In the genomic region with DNA sequence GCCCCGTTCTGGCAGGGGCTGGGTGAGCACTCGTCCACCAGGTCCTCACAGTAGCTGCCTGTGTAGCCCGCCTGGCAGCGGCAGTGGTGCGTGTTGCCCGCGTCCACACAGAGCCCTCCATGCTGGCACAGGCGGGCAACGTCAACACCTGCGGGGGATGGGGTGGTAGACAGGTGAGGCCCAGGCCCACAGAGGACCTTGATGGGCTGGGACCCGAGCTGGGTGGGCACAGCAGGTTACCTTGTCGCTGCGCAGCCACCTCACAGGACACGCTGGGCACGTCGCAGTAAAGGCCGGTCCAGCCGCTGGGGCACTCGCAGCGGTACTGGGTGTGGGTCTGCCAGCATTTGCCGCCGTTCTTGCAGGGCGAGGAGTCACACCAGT, we compare ENCODE assay signal across 25 cellular contexts.
"Had no signal": no experiment of that assay in that cellular context is flagged by ENCODE, and none has a peak within 500 bp of the region (broad histone marks: within the 10 kb centered on the region; RNA-seq: fewer than 3 reads in every experiment).

No MANE protein-coding gene starts in this region.

- H3K9me3 Mint-ChIP-seq: dendritic cell treated with granulocyte-macrophage colony-stimulating factor and Interleukin-4, amounts not matched to agents 40 ng/mL and 50 ng/mL, for 4 days; effector memory CD8-positive, alpha-beta T cell; endodermal cell; memory B cell; naive thymus-derived CD4-positive, alpha-beta T cell had no signal

- H3K4me3 Mint-ChIP-seq: dendritic cell treated with granulocyte-macrophage colony-stimulating factor and Interleukin-4, amounts not matched to agents 40 ng/mL and 50 ng/mL, for 4 days; effector memory CD8-positive, alpha-beta T cell; endodermal cell; memory B cell; naive thymus-derived CD4-positive, alpha-beta T cell had no signal

- DNase-seq: colonic mucosa; cortex of kidney; effector CD8-positive, alpha-beta T cell; effector memory CD8-positive, alpha-beta T cell; endodermal cell; erythroblast; esophagus squamous epithelium; foreskin fibroblast; foreskin melanocyte; gastrocnemius medialis; glutamatergic neuron; head of caudate nucleus; heart right ventricle; hippocampal formation; left cardiac atrium; left lung; left ventricle myocardium superior; lower lobe of right lung; mesendoderm; midbrain; naive thymus-derived CD4-positive, alpha-beta T cell had no signal

- H3K27me3 ChIP-seq: colonic mucosa, esophagus squamous epithelium, gastrocnemius medialis, heart right ventricle, left lung had no signal

- H3K27me3 Mint-ChIP-seq: dendritic cell treated with granulocyte-macrophage colony-stimulating factor and Interleukin-4, amounts not matched to agents 40 ng/mL and 50 ng/mL, for 4 days; effector memory CD8-positive, alpha-beta T cell; memory B cell; naive thymus-derived CD4-positive, alpha-beta T cell had no signal

- ATAC-seq: effector memory CD8-positive, alpha-beta T cell; esophagus mucosa; gastrocnemius medialis; heart right ventricle; left cardiac atrium; left lung; left ventricle myocardium superior; lower lobe of right lung; naive thymus-derived CD4-positive, alpha-beta T cell had no signal

- H3K27ac ChIP-seq: colonic mucosa, epithelial cell of prostate, esophagus squamous epithelium, left lung had no signal

- H3K4me3 ChIP-seq: colonic mucosa, esophagus squamous epithelium, gastrocnemius medialis, heart right ventricle, left lung, lower lobe of right lung had no signal

- H3K9me3 ChIP-seq: colonic mucosa, esophagus squamous epithelium, gastrocnemius medialis, heart right ventricle, left lung, lower lobe of right lung had no signal

- H3K4me1 Mint-ChIP-seq: endodermal cell; memory B cell; naive thymus-derived CD4-positive, alpha-beta T cell had no signal

- H3K27ac Mint-ChIP-seq: dendritic cell treated with granulocyte-macrophage colony-stimulating factor and Interleukin-4, amounts not matched to agents 40 ng/mL and 50 ng/mL, for 4 days; endodermal cell; memory B cell; naive thymus-derived CD4-positive, alpha-beta T cell had no signal

- H3K4me1 ChIP-seq: colonic mucosa had no signal
